20 cellular contexts compared by ENCODE assay signal in genomic region chr4:81255524-81255923, GRCh38. TPM values are rescaled to one million over a fixed set of nuclear protein-coding genes. Genes with fewer than 3 reads are reported as not detected.
DNase-seq lines count a peak whose midpoint lies in the region; ATAC-seq, FAIRE-seq and TF ChIP-seq lines count a peak whose summit lies in the region.
"Had no signal": no experiment of that assay in that cellular context is flagged by ENCODE, and none has a peak within 500 bp of the region (broad histone marks: within the 10 kb centered on the region; RNA-seq: fewer than 3 reads in every experiment).

No MANE protein-coding gene starts in this region.

- DNase-seq in A172 (ENCODE audit: low spot score): peak; percentile 2
- DNase-seq in GM04503 (ENCODE audit: low read depth): peak; percentile 78
- DNase-seq in astrocyte (ENCODE audit: low read depth): peak; percentile 72
- DNase-seq in fibroblast of the conjunctiva (ENCODE audit: low read depth): peak; percentile 60
- no peak for DNase-seq in ascending aorta (ENCODE audit: low spot score in 2 of 2)
- DNase-seq in mucosa of descending colon: no peak
- no peak for DNase-seq in retina
- DNase-seq: activated CD4-positive, alpha-beta T cell treated with anti-CD3 and anti-CD28 coated beads for 36 hours; activated naive CD4-positive, alpha-beta T cell treated with anti-CD3 and anti-CD28 coated beads for 36 hours; glutamatergic neuron; KG1; kidney; NCI-H1105 treated with DMSO at 0.1 percent for 48 hours; SHP77 treated with DMSO at 0.1 percent for 48 hours; spleen; stimulated activated naive CD4-positive, alpha-beta T cell treated with Interleukin-2 at 50 U/mL for 16 hours had no signal

- peaks cover 12% of the 10 kb centered on the region for H3K4me1 Mint-ChIP-seq in astrocyte (ENCODE audit: low read depth, unreplicated experiment)
- H3K4me1 Mint-ChIP-seq: activated CD4-positive, alpha-beta T cell treated with anti-CD3 and anti-CD28 coated beads for 36 hours; central memory CD8-positive, alpha-beta T cell had no signal

- no peaks in the 10 kb centered on the region for H3K27me3 ChIP-seq in astrocyte (ENCODE audit: insufficient read depth, low read length)
- H3K27me3 ChIP-seq in ascending aorta: no peaks in the 10 kb centered on the region
- H3K27me3 ChIP-seq: spleen had no signal

- intact Hi-C loops in ascending aorta (cut with DNase I): no loop called here
- intact Hi-C loops in mucosa of descending colon (cut with DNase I, micrococcal nuclease): no loop called here

- no peaks in the 10 kb centered on the region for H3K36me3 ChIP-seq in astrocyte (ENCODE audit: insufficient read depth, low read length)
- no peaks in the 10 kb centered on the region for H3K36me3 ChIP-seq in ascending aorta
- no peaks in the 10 kb centered on the region for H3K36me3 ChIP-seq in mucosa of descending colon (ENCODE audit: low read depth)
- H3K36me3 ChIP-seq: spleen had no signal

- no peaks in the 10 kb centered on the region for H3K9me3 ChIP-seq in astrocyte (ENCODE audit: insufficient read depth, low read depth, low read length)
- H3K9me3 ChIP-seq in ascending aorta: peaks cover 0 to 3% of the 10 kb centered on the region in 2 donors
- no peaks in the 10 kb centered on the region for H3K9me3 ChIP-seq in mucosa of descending colon

- no peak overlapping the region for H2AFZ ChIP-seq in astrocyte (ENCODE audit: low read depth, low read length)

- TF ChIP-seq CTCF in astrocyte (IDR thresholded peaks at IDR 0.05; ENCODE audit: insufficient read depth, low read depth, low read length) (no peak), ascending aorta (IDR thresholded peaks at IDR 0.05) (no peak), mucosa of descending colon (IDR thresholded peaks at IDR 0.05) (no peak)

- H3K4me2 ChIP-seq in astrocyte (ENCODE audit: low read length): peak overlapping the region; percentile 21

- H3K4me1 ChIP-seq in astrocyte (ENCODE audit: insufficient read depth, low read length) (peaks cover 9% of the 10 kb centered on the region), ascending aorta (peaks cover 0 to 5% of the 10 kb centered on the region in 2 donors), mucosa of descending colon (ENCODE audit: low read depth) (no peaks in the 10 kb centered on the region)
- H3K4me1 ChIP-seq: spleen had no signal

- no peak overlapping the region for H3K9ac ChIP-seq in astrocyte (ENCODE audit: low read length)

- peak; percentile 71 for FAIRE-seq in astrocyte (lab: Jason Lieb, UNC)
- FAIRE-seq: GM18507 had no signal

- no peaks in the 10 kb centered on the region for H3K27me3 Mint-ChIP-seq in astrocyte (ENCODE audit: low read depth, unreplicated experiment)
- H3K27me3 Mint-ChIP-seq: central memory CD8-positive, alpha-beta T cell had no signal

- no peak overlapping the region for H3K27ac Mint-ChIP-seq in astrocyte (ENCODE audit: unreplicated experiment)
- H3K27ac Mint-ChIP-seq: activated CD4-positive, alpha-beta T cell treated with anti-CD3 and anti-CD28 coated beads for 36 hours; activated naive CD4-positive, alpha-beta T cell treated with anti-CD3 and anti-CD28 coated beads for 36 hours had no signal

- H3K27ac ChIP-seq in astrocyte (ENCODE audit: low read depth, low read length) (no peak overlapping the region), ascending aorta (no peak overlapping the region)
- H3K27ac ChIP-seq: spleen had no signal

- no peaks in the 10 kb centered on the region for H4K20me1 ChIP-seq in astrocyte (ENCODE audit: insufficient read depth, low read length)

- no peak overlapping the region for H3K4me3 Mint-ChIP-seq in astrocyte (ENCODE audit: unreplicated experiment)
- H3K4me3 Mint-ChIP-seq: activated CD4-positive, alpha-beta T cell treated with anti-CD3 and anti-CD28 coated beads for 36 hours; activated naive CD4-positive, alpha-beta T cell treated with anti-CD3 and anti-CD28 coated beads for 36 hours; central memory CD8-positive, alpha-beta T cell had no signal

- no peak for ATAC-seq in GM21360 (IDR thresholded peaks at IDR 0.05; ENCODE audit: unreplicated experiment)
- no peak for ATAC-seq in mucosa of descending colon
- ATAC-seq: activated CD4-positive, alpha-beta T cell treated with anti-CD3 and anti-CD28 coated beads for 36 hours had no signal

- no peak overlapping the region for H3K4me3 ChIP-seq in astrocyte (ENCODE audit: insufficient read depth, low read depth, low read length)
- H3K4me3 ChIP-seq in ascending aorta: no peak overlapping the region
- H3K4me3 ChIP-seq in mucosa of descending colon: no peak overlapping the region
- H3K4me3 ChIP-seq: spleen had no signal

- no peaks in the 10 kb centered on the region for H3K79me2 ChIP-seq in astrocyte (ENCODE audit: insufficient read depth, low read length)

- no peaks in the 10 kb centered on the region for H3K36me3 Mint-ChIP-seq in astrocyte (ENCODE audit: low read depth, unreplicated experiment)

- no peaks in the 10 kb centered on the region for H3K9me3 Mint-ChIP-seq in astrocyte (ENCODE audit: unreplicated experiment)
- H3K9me3 Mint-ChIP-seq: central memory CD8-positive, alpha-beta T cell had no signal

RNA-seq across cellular contexts. Expression of gene PRKG2, which starts 40.5 kb away (rescaled TPM):
- 0.02 and 0.05 TPM in 2 replicates for total RNA-seq in A172 (2014; rRNA removed; shearing (Covaris generic))
- 0.23 and 0.29 TPM in 2 replicates for total RNA-seq in astrocyte
- total RNA-seq in ascending aorta: not detected
- total RNA-seq in mucosa of descending colon: 10 to 100 TPM in 2 of 3 donors, 1 to 10 TPM in 1; 9.8 to 25.7 (median 14.4) TPM
- total RNA-seq: A673 had no signal

Comparison
In these comparisons a context has a peak if more than half of its experiments do, and no peak if none do; other contexts are left out.
1. DNase-seq: peak in A172 (single experiment), GM04503 (single experiment), astrocyte (single experiment) and fibroblast of the conjunctiva (single experiment); none in ascending aorta (0 of 2), mucosa of descending colon (0 of 3) and retina (single experiment).